In the genomic region with DNA sequence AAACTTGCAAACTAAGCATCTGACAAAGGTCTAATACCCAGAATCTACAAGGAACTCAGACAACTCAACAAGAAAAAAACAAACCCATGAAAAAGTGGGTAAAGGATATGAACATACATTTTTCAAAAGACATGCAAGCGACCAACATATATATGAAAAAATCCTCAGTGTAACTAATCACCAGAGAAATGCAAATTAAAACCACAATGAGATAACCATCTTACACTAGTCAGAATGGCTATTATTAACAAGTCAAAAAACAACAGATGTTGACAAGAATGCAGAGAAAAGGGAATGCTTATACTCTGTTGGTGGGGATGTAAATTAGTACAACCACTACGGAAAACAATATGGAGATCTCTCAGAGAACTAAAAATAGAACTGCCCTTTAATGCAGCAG, we compare ENCODE assay signal across 15 cellular contexts.
A peak's percentile ranks its signal among the peaks of the same experiment; 100 is the strongest.
DNase-seq lines count a peak whose midpoint lies in the region; ATAC-seq, FAIRE-seq and TF ChIP-seq lines count a peak whose summit lies in the region.
"Had no signal": no experiment of that assay in that cellular context is flagged by ENCODE, and none has a peak within 500 bp of the region (broad histone marks: within the 10 kb centered on the region; RNA-seq: fewer than 3 reads in every experiment).

No MANE protein-coding gene starts in this region.

- H3K27me3 ChIP-seq in KMS-11 (ENCODE audit: insufficient read depth, low read depth) = no peaks in the 10 kb centered on the region
- H3K27me3 ChIP-seq in effector memory CD4-positive, alpha-beta T cell (replicated peaks; ENCODE audit: control insufficient read depth, insufficient read depth, low read length, poor library complexity, severe bottlenecking) = no peaks in the 10 kb centered on the region
- H3K27me3 ChIP-seq: esophagus squamous epithelium had no signal

- DNase-seq in GM18507 (ENCODE audit: extremely low spot score, insufficient read length, low read depth) = no peak
- DNase-seq in effector memory CD4-positive, alpha-beta T cell = no peak
- DNase-seq in DMS153 treated with DMSO at 0.1 percent for 48 hours (lab: John Stamatoyannopoulos, UW; ENCODE audit: unreplicated experiment) = no peak
- DNase-seq in T-helper 2 cell = no peak
- DNase-seq in ecto neural progenitor cell (ENCODE audit: low spot score) = no peak
- DNase-seq: AML-193, DMS79 treated with DMSO at 0.1 percent for 48 hours, esophagus squamous epithelium, mammary epithelial cell, NCI-H2171, T-helper 9 cell had no signal

- H3K36me3 ChIP-seq in KMS-11 (ENCODE audit: insufficient read depth) = no peaks in the 10 kb centered on the region
- no peaks in the 10 kb centered on the region for H3K36me3 ChIP-seq in effector memory CD4-positive, alpha-beta T cell (ENCODE audit: control insufficient read depth, insufficient read depth, low read length)

- peak; percentile 42 for FAIRE-seq in GM18507 (lab: Jason Lieb, UNC)

- H2AFZ ChIP-seq in KMS-11 (ENCODE audit: low read depth) = no peak overlapping the region

- H3K4me3 ChIP-seq in KMS-11 (IDR thresholded peaks at IDR 0.05; ENCODE audit: insufficient read depth, low read depth, low read length) = no peak overlapping the region
- no peak overlapping the region for H3K4me3 ChIP-seq in effector memory CD4-positive, alpha-beta T cell (ENCODE audit: insufficient read depth, low read depth, low read length, poor library complexity, severe bottlenecking)
- H3K4me3 ChIP-seq: esophagus squamous epithelium had no signal

- H3K27ac ChIP-seq in KMS-11 = no peak overlapping the region
- H3K27ac ChIP-seq in effector memory CD4-positive, alpha-beta T cell (ENCODE audit: insufficient read depth, low read length, poor library complexity, severe bottlenecking) = no peak overlapping the region
- H3K27ac ChIP-seq: esophagus squamous epithelium, HL-60 had no signal

- ATAC-seq in GM21381 (IDR thresholded peaks at IDR 0.05; ENCODE audit: unreplicated experiment) (peak; percentile 46), HG02884 (IDR thresholded peaks at IDR 0.05; ENCODE audit: unreplicated experiment) (peak; percentile 60)

- H3K4me2 ChIP-seq in KMS-11 = peak overlapping the region; percentile 15; the same call in 1 of the 2 replicates

- H3K79me2 ChIP-seq in KMS-11 (ENCODE audit: insufficient read depth, low read depth) = no peaks in the 10 kb centered on the region

- H3K9ac ChIP-seq in KMS-11 = no peak overlapping the region

- no peaks in the 10 kb centered on the region for H3K9me3 ChIP-seq in effector memory CD4-positive, alpha-beta T cell (ENCODE audit: control insufficient read depth, low read length)
- H3K9me3 ChIP-seq: esophagus squamous epithelium had no signal

- H3K4me1 ChIP-seq in KMS-11 (ENCODE audit: low read depth, poor library complexity, severe bottlenecking) = peaks cover 11% of the 10 kb centered on the region
- H3K4me1 ChIP-seq in effector memory CD4-positive, alpha-beta T cell (ENCODE audit: control insufficient read depth, insufficient read depth, low read length, poor library complexity, severe bottlenecking) = no peaks in the 10 kb centered on the region
- H3K4me1 ChIP-seq: esophagus squamous epithelium had no signal

- H4K20me1 ChIP-seq in KMS-11 (ENCODE audit: insufficient read depth) = no peaks in the 10 kb centered on the region

- no peak for TF ChIP-seq CTCF in KMS-11 (conservative IDR thresholded peaks at IDR 0.05; ENCODE audit: low read depth, low read length)
